In genomic region chr12:51033048-51033447, GRCh38 we compare ENCODE assay signal across 21 cellular contexts. TPM values are rescaled to one million over a fixed set of nuclear protein-coding genes. Genes with fewer than 3 reads are reported as not detected.
DNase-seq lines count a peak whose midpoint lies in the region; ATAC-seq, FAIRE-seq and TF ChIP-seq lines count a peak whose summit lies in the region.
"Had no signal": no experiment of that assay in that cellular context is flagged by ENCODE, and none has a peak within 500 bp of the region (broad histone marks: within the 10 kb centered on the region; RNA-seq: fewer than 3 reads in every experiment).

No MANE protein-coding gene starts in this region.

- no peak overlapping the region for H4K8ac ChIP-seq in mesenchymal stem cell (ENCODE audit: low read length)

- in situ Hi-C loops in K562 (cut with MboI), result no loop called here

- no peak for ATAC-seq in GM23338
- ATAC-seq in K562, result peak; percentile 81
- ATAC-seq: CD8-positive, alpha-beta T cell; HCT116 had no signal

- no peak overlapping the region for H3K4me2 ChIP-seq in GM23338
- peak overlapping the region; percentile 48 for H3K4me2 ChIP-seq in K562 (ENCODE audit: insufficient read depth, low read length)
- H3K4me2 ChIP-seq in mesenchymal stem cell (ENCODE audit: low read length, poor library complexity, severe bottlenecking), result no peak overlapping the region
- H3K4me2 ChIP-seq: BLaER1 had no signal

- H3K4me3 ChIP-seq in GM23338 (no peak overlapping the region), K562 (no peak overlapping the region), testis (no peak overlapping the region), mesenchymal stem cell (ENCODE audit: insufficient read depth in 1 of 2, low read depth in 1 of 2, low read length in 2 of 2) (no peak overlapping the region)
- H3K4me3 ChIP-seq: BLaER1, GM23248 had no signal

- no peak overlapping the region for H2AK5ac ChIP-seq in mesenchymal stem cell (ENCODE audit: low read length, severe bottlenecking)

- H3K9me3 Mint-ChIP-seq in GM23338, result no peaks in the 10 kb centered on the region
- no peaks in the 10 kb centered on the region for H3K9me3 Mint-ChIP-seq in neural crest cell
- H3K9me3 Mint-ChIP-seq: CD4-positive, CD25-positive, alpha-beta regulatory T cell; CD8-positive, alpha-beta T cell; H9 had no signal

- 60% methylated on average over 1 of the region's 2 CpGs for WGBS in K562 (ENCODE audit: insufficient coverage, low coverage, missing lambda C conversion rate)
- whole genome bisulfite sequencing in testis, 2 donors, result 82 to 86% methylated on average over 2 of the region's 2 CpGs
- WGBS in mesenchymal stem cell, result 100% methylated on average over 2 of the region's 2 CpGs

- intact Hi-C loops in K562 (cut with micrococcal nuclease), result no loop called here
- intact Hi-C loops in testis (cut with DNase I; ENCODE audit: low total_unique reads), result no loop called here

- H3K4me3 Mint-ChIP-seq in GM23338, result no peak overlapping the region
- no peak overlapping the region for H3K4me3 Mint-ChIP-seq in neural crest cell
- H3K4me3 Mint-ChIP-seq: B cell; CD4-positive, CD25-positive, alpha-beta regulatory T cell; CD8-positive, alpha-beta T cell; H9 had no signal

- TF ChIP-seq RAD21 in K562 (CRISPR knock-in tag; conservative IDR thresholded peaks at IDR 0.05 in 1 of 2, IDR thresholded peaks at IDR 0.05 in 1 of 2), result no peak

- no peaks in the 10 kb centered on the region for H3K9me1 ChIP-seq in K562 (ENCODE audit: control insufficient read depth, insufficient read depth, low read length)

- DNase-seq in GM23338 (ENCODE audit: low spot score), result no peak
- DNase-seq in K562 (ENCODE audit: extremely low read depth in 1 of 4, low spot score in 3 of 4), result peak in 2 of 4 experiments; percentile 68 to 78
- DNase-seq in neural crest cell (ENCODE audit: low read depth, low spot score), result no peak
- no peak for DNase-seq in NCI-H82 treated with DMSO at 0.1 percent for 48 hours (lab: John Stamatoyannopoulos, UW; ENCODE audit: unreplicated experiment)
- no peak for DNase-seq in testis
- no peak for DNase-seq in mesenchymal stem cell
- DNase-seq: Caco-2; CD4-positive, CD25-positive, alpha-beta regulatory T cell; CD8-positive, alpha-beta T cell; DMS153; DND-41; GM23248; H9 had no signal

- no peak for TF ChIP-seq POLR2A in K562 (conservative IDR thresholded peaks at IDR 0.05)
- no peak for TF ChIP-seq POLR2A in testis (IDR thresholded peaks at IDR 0.05)

- H3K27me3 Mint-ChIP-seq in GM23338 (ENCODE audit: insufficient read depth, low read depth, poor library complexity) (no peaks in the 10 kb centered on the region), neural crest cell (ENCODE audit: low read depth) (no peaks in the 10 kb centered on the region)

- H3K36me3 ChIP-seq in GM23338 (ENCODE audit: insufficient read depth) (no peaks in the 10 kb centered on the region), K562 (ENCODE audit: control insufficient read depth, insufficient read depth, low read length) (no peaks in the 10 kb centered on the region), testis (ENCODE audit: low read depth, missing control alignments) (no peaks in the 10 kb centered on the region), mesenchymal stem cell (ENCODE audit: control insufficient read depth in 1 of 2, insufficient read depth in 2 of 2, low read depth in 1 of 2, low read length in 2 of 2) (no peaks in the 10 kb centered on the region)
- H3K36me3 ChIP-seq: BLaER1 had no signal

- H3K36me3 Mint-ChIP-seq in GM23338 (ENCODE audit: low read depth) (no peaks in the 10 kb centered on the region), neural crest cell (ENCODE audit: low read depth) (no peaks in the 10 kb centered on the region)
- H3K36me3 Mint-ChIP-seq: CD4-positive, CD25-positive, alpha-beta regulatory T cell; CD8-positive, alpha-beta T cell had no signal

- H2BK12ac ChIP-seq in mesenchymal stem cell (ENCODE audit: low read length in 2 of 2), result no peak overlapping the region

- H3K27ac Mint-ChIP-seq in GM23338 (no peak overlapping the region), neural crest cell (ENCODE audit: unreplicated experiment) (peak overlapping the region; percentile 90)
- H3K27ac Mint-ChIP-seq: B cell; CD4-positive, CD25-positive, alpha-beta regulatory T cell; CD8-positive, alpha-beta T cell had no signal

- no peak overlapping the region for H3K27ac ChIP-seq in GM23338 (ENCODE audit: low read depth)
- H3K27ac ChIP-seq in K562 (ENCODE audit: extremely low read depth, low read depth, low read length), result peak overlapping the region; percentile 66
- no peak overlapping the region for H3K27ac ChIP-seq in testis
- H3K27ac ChIP-seq in mesenchymal stem cell (ENCODE audit: low read length, poor library complexity, severe bottlenecking), result no peak overlapping the region
- H3K27ac ChIP-seq: 22Rv1, BLaER1, C4-2B, GM23248 had no signal

- H3K23ac ChIP-seq in mesenchymal stem cell (ENCODE audit: low read length in 2 of 2), result no peak overlapping the region

- no TSS peak for BruUV-seq in K562 (replicated peaks; lab: Mats Ljungman, UMichigan)

- no peaks in the 10 kb centered on the region for H3K79me2 ChIP-seq in GM23338 (replicated peaks; ENCODE audit: insufficient read depth)
- no peaks in the 10 kb centered on the region for H3K79me2 ChIP-seq in K562 (ENCODE audit: control insufficient read depth, insufficient read depth, low read length)

- TF ChIP-seq EP300 in K562 (IDR thresholded peaks at IDR 0.05; ENCODE audit: low read length), result peak; percentile 58; the same call in 1 of the 2 replicates

- peak overlapping the region; percentile 47 for H2AFZ ChIP-seq in GM23338
- peak overlapping the region; percentile 83 for H2AFZ ChIP-seq in K562 (ENCODE audit: low read depth, low read length)
- no peak overlapping the region for H2AFZ ChIP-seq in mesenchymal stem cell (ENCODE audit: low read depth, low read length)
- H2AFZ ChIP-seq: GM23248 had no signal

- H3K9me2 ChIP-seq in GM23338 (ENCODE audit: insufficient read depth), result no peaks in the 10 kb centered on the region

- H3K4me1 Mint-ChIP-seq in GM23338 (peaks cover 8% of the 10 kb centered on the region), neural crest cell (peaks cover 25% of the 10 kb centered on the region)

- no peak overlapping the region for H2BK5ac ChIP-seq in mesenchymal stem cell (ENCODE audit: low read depth, low read length, poor library complexity, severe bottlenecking)

- H3K79me1 ChIP-seq in mesenchymal stem cell (replicated peaks; ENCODE audit: low read length, poor library complexity, severe bottlenecking), result no peaks in the 10 kb centered on the region

- CTCF ChIA-PET in K562 (lab: Yijun Ruan, JAX; ENCODE audit: low intra/inter-chr PET ratio), result interaction anchor here (0.6 kb wide), 1 partner anchor 161 kb away, joined by 3 read pairs; no protein-coding TSS in a partner anchor

- POLR2A ChIA-PET in K562 (lab: Yijun Ruan, JAX), result interaction anchor here (0.5 to 1.5 kb wide), 6 partner anchors 8 to 322 kb away, joined by 3 to 5 read pairs (median 3); partner anchors contain the start of gene CSRNP2

- H2BK120ac ChIP-seq in mesenchymal stem cell (ENCODE audit: low read depth, low read length), result no peak overlapping the region

- no peak overlapping the region for H3K4ac ChIP-seq in mesenchymal stem cell (ENCODE audit: low read depth in 1 of 2, low read length in 2 of 2)

- H2BK15ac ChIP-seq in mesenchymal stem cell (ENCODE audit: low read depth, poor library complexity, severe bottlenecking), result no peak overlapping the region

- H4K20me1 ChIP-seq in GM23338 (replicated peaks; ENCODE audit: insufficient read depth) (no peaks in the 10 kb centered on the region), K562 (replicated peaks; ENCODE audit: control insufficient read depth, insufficient read depth, low read length) (no peaks in the 10 kb centered on the region)
- H4K20me1 ChIP-seq: BLaER1 had no signal

- H3K14ac ChIP-seq in mesenchymal stem cell (ENCODE audit: low read length in 2 of 2), result no peak overlapping the region

- no peak overlapping the region for H4K91ac ChIP-seq in mesenchymal stem cell (ENCODE audit: low read length)

- H3K27me3 ChIP-seq in GM23338 (ENCODE audit: insufficient read depth) (no peaks in the 10 kb centered on the region), K562 (ENCODE audit: control insufficient read depth in 2 of 2, insufficient read depth in 2 of 2, low read length in 2 of 2) (no peaks in the 10 kb centered on the region), testis (no peaks in the 10 kb centered on the region), mesenchymal stem cell (ENCODE audit: control insufficient read depth in 1 of 2, insufficient read depth in 1 of 2, low read length in 2 of 2) (peaks cover 4 to 7% of the 10 kb centered on the region in 2 experiments)
- H3K27me3 ChIP-seq: BLaER1 had no signal

- H3F3A ChIP-seq in GM23338 (replicated peaks; ENCODE audit: low read depth), result no peaks in the 10 kb centered on the region

- TF ChIP-seq CTCF in GM23338 (conservative IDR thresholded peaks at IDR 0.05; ENCODE audit: low read depth in 2 of 2), result no peak
- TF ChIP-seq CTCF in K562 (IDR thresholded peaks at IDR 0.05 in 2 of 3, conservative IDR thresholded peaks at IDR 0.05 in 1 of 3; ENCODE audit: insufficient read depth in 2 of 3, low read depth in 1 of 3, low read length in 3 of 3), result no peak
- no peak for TF ChIP-seq CTCF in neural crest cell (conservative IDR thresholded peaks at IDR 0.05)
- TF ChIP-seq CTCF in testis (IDR thresholded peaks at IDR 0.05), result no peak

- peak; percentile 86 for FAIRE-seq in K562 (lab: Jason Lieb, UNC)
- FAIRE-seq: A204.1, G401.6, GM12892 had no signal

- H3K9me3 ChIP-seq in K562 (replicated peaks; ENCODE audit: control insufficient read depth, insufficient read depth, low read depth, low read length) (no peaks in the 10 kb centered on the region), testis (no peaks in the 10 kb centered on the region), mesenchymal stem cell (ENCODE audit: control insufficient read depth, low read length) (no peaks in the 10 kb centered on the region)
- H3K9me3 ChIP-seq: BLaER1, Caco-2 had no signal

- no peak overlapping the region for H3K18ac ChIP-seq in mesenchymal stem cell (ENCODE audit: low read depth in 1 of 2, low read length in 2 of 2)

- H3K4me1 ChIP-seq in GM23338 (ENCODE audit: insufficient read depth) (peaks cover 11% of the 10 kb centered on the region; the same call in 1 of the 2 replicates), K562 (replicated peaks in 1 of 2; ENCODE audit: control insufficient read depth in 2 of 2, insufficient read depth in 2 of 2, low read length in 2 of 2) (peaks cover 9 to 16% of the 10 kb centered on the region in 2 experiments; a peak in 3 of 5 replicates), testis (no peaks in the 10 kb centered on the region), mesenchymal stem cell (ENCODE audit: control insufficient read depth, insufficient read depth, low read depth, low read length) (peaks cover 2% of the 10 kb centered on the region)
- H3K4me1 ChIP-seq: BLaER1 had no signal

- H3K9ac ChIP-seq in K562 (ENCODE audit: insufficient read depth in 1 of 2, low read depth in 2 of 2, low read length in 2 of 2) (peak overlapping the region in 1 of 2 experiments; percentile 31; a peak in 3 of 4 replicates), mesenchymal stem cell (ENCODE audit: low read length) (no peak overlapping the region)
- H3K9ac ChIP-seq: BLaER1, GM23248 had no signal

RNA-seq across cellular contexts. Expression of gene SLC11A2, which starts 6.9 kb away (rescaled TPM):
- total RNA-seq in GM23338 (2014; rRNA removed; shearing (Covaris generic)), result 48.9 and 68.6 TPM in 2 replicates
- polyA plus RNA-seq in GM23338 (2016; fragmentation: Nextera tagmentation; extraction: Ambion mirVana) (17.2 and 19.4 TPM in 2 replicates), K562 (2011; rRNA removed) (54.0 and 65.8 TPM in 2 replicates), K562 (2014; fragmentation: Illumina TruSeq; extraction: Trizol) (30.1 and 36.3 TPM in 2 replicates), K562 (2014; fragmentation: Nextera tagmentation; extraction: Ambion mirVana) (10 to 100 TPM; 21.1 to 27.6 TPM), K562 (2014; rRNA removed) (31.7 and 39.3 TPM in 2 replicates), testis (ENCODE audit: insufficient read depth, low read depth, low replicate concordance) (42.9 TPM)
- total RNA-seq in K562 (2011; cell fraction: chromatin; rRNA removed; ENCODE audit: low replicate concordance), result 262 and 366 TPM in 2 replicates
- 161 and 181 TPM in 2 replicates for total RNA-seq in K562 (2011; cell fraction: nucleolus; rRNA removed)
- 245 and 254 TPM in 2 replicates for total RNA-seq in K562 (2011; cell fraction: nucleoplasm; rRNA removed)
- total RNA-seq in K562 (2014; rRNA removed) (26.1 and 29.7 TPM in 2 replicates), K562 (2014; rRNA removed; fragmentation: Illumina TruSeq; extraction: Trizol) (37.8 and 39.3 TPM in 2 replicates), K562 (2015; rRNA removed; fragmentation: Illumina TruSeq; extraction: Trizol) (30.3 and 32.9 TPM in 2 replicates), K562 (2021) (36.8 and 38.8 TPM in 2 replicates), neural crest cell (50.4 and 51.4 TPM in 2 replicates), testis (10 to 100 TPM; 63.4 to 66.5 TPM)
- polyA plus RNA-seq in K562 (2011; cell fraction: cytosol; rRNA removed), result 26.5 and 64.3 TPM in 2 replicates
- polyA plus RNA-seq in K562 (2011; cell fraction: nucleus; rRNA removed), result 109 and 145 TPM in 2 replicates
- polyA plus RNA-seq in K562 (2012), result 32.5 and 33.3 TPM in 2 replicates
- polyA minus RNA-seq in K562 (2011; rRNA and poly(A)+ RNA removed), result 85.9 and 89.7 TPM in 2 replicates
- polyA minus RNA-seq in K562 (2011; cell fraction: cytosol; rRNA and poly(A)+ RNA removed), result 20.3 and 25.1 TPM in 2 replicates
- polyA minus RNA-seq in K562 (2011; cell fraction: nucleus; rRNA and poly(A)+ RNA removed), result 52.8 and 79.3 TPM in 2 replicates
- polyA plus RNA-seq in mesenchymal stem cell (2013, experiment 1 of 2), result 20.4 TPM
- 19.7 TPM for polyA plus RNA-seq in mesenchymal stem cell (2013, experiment 2 of 2)

RNA-seq across cellular contexts. Expression of gene LETMD1, which starts 15.1 kb away (rescaled TPM):
- 29.9 and 43.0 TPM in 2 replicates for total RNA-seq in GM23338 (2014; rRNA removed; shearing (Covaris generic))
- polyA plus RNA-seq in GM23338 (2016; fragmentation: Nextera tagmentation; extraction: Ambion mirVana) (15.7 and 15.8 TPM in 2 replicates), K562 (2011; rRNA removed) (163 and 214 TPM in 2 replicates), K562 (2014; fragmentation: Illumina TruSeq; extraction: Trizol) (113 and 121 TPM in 2 replicates), K562 (2014; fragmentation: Nextera tagmentation; extraction: Ambion mirVana) (10 to 100 TPM; 58.7 to 75.4 TPM), K562 (2014; rRNA removed) (106 and 112 TPM in 2 replicates), testis (ENCODE audit: insufficient read depth, low read depth, low replicate concordance) (61.2 TPM)
- 306 and 323 TPM in 2 replicates for total RNA-seq in K562 (2011; cell fraction: chromatin; rRNA removed; ENCODE audit: low replicate concordance)
- 186 and 193 TPM in 2 replicates for total RNA-seq in K562 (2011; cell fraction: nucleolus; rRNA removed)
- total RNA-seq in K562 (2011; cell fraction: nucleoplasm; rRNA removed), result 291 and 382 TPM in 2 replicates
- total RNA-seq in K562 (2014; rRNA removed) (65.1 and 69.0 TPM in 2 replicates), K562 (2014; rRNA removed; fragmentation: Illumina TruSeq; extraction: Trizol) (82.9 and 96.9 TPM in 2 replicates), K562 (2015; rRNA removed; fragmentation: Illumina TruSeq; extraction: Trizol) (71.3 and 74.0 TPM in 2 replicates), K562 (2021) (70.1 and 71.2 TPM in 2 replicates), neural crest cell (43.2 and 44.5 TPM in 2 replicates), testis (10 to 100 TPM; 72.7 to 75.3 TPM)
- polyA plus RNA-seq in K562 (2011; cell fraction: cytosol; rRNA removed), result 96.8 and 210 TPM in 2 replicates
- 281 and 303 TPM in 2 replicates for polyA plus RNA-seq in K562 (2011; cell fraction: nucleus; rRNA removed)
- polyA plus RNA-seq in K562 (2012), result 81.2 and 169 TPM in 2 replicates
- 142 and 155 TPM in 2 replicates for polyA minus RNA-seq in K562 (2011; rRNA and poly(A)+ RNA removed)
- 53.3 and 56.5 TPM in 2 replicates for polyA minus RNA-seq in K562 (2011; cell fraction: cytosol; rRNA and poly(A)+ RNA removed)
- 62.3 and 102 TPM in 2 replicates for polyA minus RNA-seq in K562 (2011; cell fraction: nucleus; rRNA and poly(A)+ RNA removed)
- polyA plus RNA-seq in mesenchymal stem cell (2013, experiment 1 of 2), result 32.8 TPM
- polyA plus RNA-seq in mesenchymal stem cell (2013, experiment 2 of 2), result 30.8 TPM

RNA-seq across cellular contexts. Expression of gene CSRNP2, which starts 50.3 kb away (rescaled TPM):
- total RNA-seq in GM23338 (2014; rRNA removed; shearing (Covaris generic)), result 28.8 and 30.9 TPM in 2 replicates
- polyA plus RNA-seq in GM23338 (2016; fragmentation: Nextera tagmentation; extraction: Ambion mirVana) (6.9 and 7.3 TPM in 2 replicates), K562 (2011; rRNA removed) (9.7 and 9.9 TPM in 2 replicates), K562 (2014; fragmentation: Illumina TruSeq; extraction: Trizol) (8.9 and 9.1 TPM in 2 replicates), K562 (2014; fragmentation: Nextera tagmentation; extraction: Ambion mirVana) (1 to 10 TPM; 1.6 to 1.8 TPM), K562 (2014; rRNA removed) (7.9 and 8.5 TPM in 2 replicates), testis (ENCODE audit: insufficient read depth, low read depth, low replicate concordance) (74.8 TPM)
- total RNA-seq in K562 (2011; cell fraction: chromatin; rRNA removed; ENCODE audit: low replicate concordance), result 21.5 and 24.2 TPM in 2 replicates
- 12.0 and 13.7 TPM in 2 replicates for total RNA-seq in K562 (2011; cell fraction: nucleolus; rRNA removed)
- 16.7 and 20.5 TPM in 2 replicates for total RNA-seq in K562 (2011; cell fraction: nucleoplasm; rRNA removed)
- total RNA-seq in K562 (2014; rRNA removed) (5.9 and 8.0 TPM in 2 replicates), K562 (2014; rRNA removed; fragmentation: Illumina TruSeq; extraction: Trizol) (5.2 and 5.9 TPM in 2 replicates), K562 (2015; rRNA removed; fragmentation: Illumina TruSeq; extraction: Trizol) (5.0 and 5.7 TPM in 2 replicates), K562 (2021) (10.8 and 13.9 TPM in 2 replicates), neural crest cell (54.4 and 55.2 TPM in 2 replicates), testis (10 to 100 TPM; 67.6 to 85.3 TPM)
- 5.5 and 6.0 TPM in 2 replicates for polyA plus RNA-seq in K562 (2011; cell fraction: cytosol; rRNA removed)
- 9.9 and 10.9 TPM in 2 replicates for polyA plus RNA-seq in K562 (2011; cell fraction: nucleus; rRNA removed)
- 7.2 and 11.0 TPM in 2 replicates for polyA plus RNA-seq in K562 (2012)
- polyA minus RNA-seq in K562 (2011; rRNA and poly(A)+ RNA removed), result 9.7 and 9.9 TPM in 2 replicates
- polyA minus RNA-seq in K562 (2011; cell fraction: cytosol; rRNA and poly(A)+ RNA removed), result 5.0 and 9.4 TPM in 2 replicates
- 4.4 and 7.4 TPM in 2 replicates for polyA minus RNA-seq in K562 (2011; cell fraction: nucleus; rRNA and poly(A)+ RNA removed)
- 19.1 TPM for polyA plus RNA-seq in mesenchymal stem cell (2013, experiment 1 of 2)
- 18.9 TPM for polyA plus RNA-seq in mesenchymal stem cell (2013, experiment 2 of 2)
